1 cellular context compared by ENCODE assay signal in the genomic region with DNA sequence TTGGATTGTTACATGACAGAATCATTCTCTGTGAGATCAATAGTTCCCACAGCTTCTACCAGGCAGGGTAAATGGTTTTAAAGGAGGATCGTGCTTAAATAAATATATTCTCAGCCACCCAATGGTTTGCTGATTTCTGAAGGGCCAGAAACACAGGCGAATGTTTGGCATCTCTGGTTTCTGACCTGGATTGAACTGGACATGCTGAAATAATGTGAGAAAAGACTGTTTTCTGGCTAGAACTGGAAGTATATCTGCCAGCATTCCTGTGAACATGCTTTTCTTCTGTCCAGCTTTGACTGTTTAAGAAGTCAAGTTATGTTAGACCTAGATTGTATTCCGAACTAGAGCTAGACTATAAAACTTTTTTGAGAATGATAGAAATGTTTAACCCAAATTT.
TF ChIP-seq lines count a peak whose summit lies in the region.

No MANE protein-coding gene starts in this region.

TF ChIP-seq in IMR-90, 13 proteins besides CTCF, POLR2A, EP300 and RAD21:
- no peak for TF ChIP-seq MAZ (IDR thresholded peaks at IDR 0.05; ENCODE audit: borderline replicate concordance, low read depth, low read length)
- TF ChIP-seq NFE2L2 (IDR thresholded peaks at IDR 0.05; ENCODE audit: low read depth, low read length), result no peak
- TF ChIP-seq, protein P1, sequence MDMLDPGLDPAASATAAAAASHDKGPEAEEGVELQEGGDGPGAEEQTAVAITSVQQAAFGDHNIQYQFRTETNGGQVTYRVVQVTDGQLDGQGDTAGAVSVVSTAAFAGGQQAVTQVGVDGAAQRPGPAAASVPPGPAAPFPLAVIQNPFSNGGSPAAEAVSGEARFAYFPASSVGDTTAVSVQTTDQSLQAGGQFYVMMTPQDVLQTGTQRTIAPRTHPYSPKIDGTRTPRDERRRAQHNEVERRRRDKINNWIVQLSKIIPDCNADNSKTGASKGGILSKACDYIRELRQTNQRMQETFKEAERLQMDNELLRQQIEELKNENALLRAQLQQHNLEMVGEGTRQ (IDR thresholded peaks at IDR 0.05; ENCODE audit: low read depth, low read length), result no peak
- TF ChIP-seq CEBPB (IDR thresholded peaks at IDR 0.05; ENCODE audit: low read depth, low read length), result no peak
- TF ChIP-seq FOS (IDR thresholded peaks at IDR 0.05; ENCODE audit: low read depth, low read length), result no peak
- TF ChIP-seq MXI1 (IDR thresholded peaks at IDR 0.05; ENCODE audit: borderline replicate concordance, low read depth, low read length), result no peak
- no peak for TF ChIP-seq RCOR1 (IDR thresholded peaks at IDR 0.05; ENCODE audit: insufficient replicate concordance, low read length)
- no peak for TF ChIP-seq RFX5 (IDR thresholded peaks at IDR 0.05; ENCODE audit: low read depth, low read length)
- TF ChIP-seq, protein P2, sequence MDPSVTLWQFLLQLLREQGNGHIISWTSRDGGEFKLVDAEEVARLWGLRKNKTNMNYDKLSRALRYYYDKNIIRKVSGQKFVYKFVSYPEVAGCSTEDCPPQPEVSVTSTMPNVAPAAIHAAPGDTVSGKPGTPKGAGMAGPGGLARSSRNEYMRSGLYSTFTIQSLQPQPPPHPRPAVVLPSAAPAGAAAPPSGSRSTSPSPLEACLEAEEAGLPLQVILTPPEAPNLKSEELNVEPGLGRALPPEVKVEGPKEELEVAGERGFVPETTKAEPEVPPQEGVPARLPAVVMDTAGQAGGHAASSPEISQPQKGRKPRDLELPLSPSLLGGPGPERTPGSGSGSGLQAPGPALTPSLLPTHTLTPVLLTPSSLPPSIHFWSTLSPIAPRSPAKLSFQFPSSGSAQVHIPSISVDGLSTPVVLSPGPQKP (IDR thresholded peaks at IDR 0.05; ENCODE audit: borderline replicate concordance, low read depth, low read length), result no peak
- TF ChIP-seq CHD1 (IDR thresholded peaks at IDR 0.05; ENCODE audit: low read depth, low read length), result no peak
- TF ChIP-seq SMC3 (IDR thresholded peaks at IDR 0.05; ENCODE audit: low read depth, low read length), result no peak
- TF ChIP-seq BHLHE40 (IDR thresholded peaks at IDR 0.05; ENCODE audit: low read depth, low read length), result no peak
- no peak for TF ChIP-seq MAFK (IDR thresholded peaks at IDR 0.05; ENCODE audit: low read depth, low read length)
